Comparison of ENCODE assay signal across 1 cellular context in genomic region chr20:62805711-62806382, GRCh38.
A peak's percentile ranks its signal among the peaks of the same experiment; 100 is the strongest.
TF ChIP-seq lines count a peak whose summit lies in the region.

No MANE protein-coding gene starts in this region.

TF ChIP-seq in GM12878, 131 proteins besides CTCF, POLR2A, EP300 and RAD21:
- TF ChIP-seq JUNB (IDR thresholded peaks at IDR 0.05): no peak
- TF ChIP-seq CBFB (IDR thresholded peaks at IDR 0.05; ENCODE audit: low read depth): no peak
- TF ChIP-seq PML (IDR thresholded peaks at IDR 0.05; ENCODE audit: low read length): no peak
- no peak for TF ChIP-seq CREB1 (IDR thresholded peaks at IDR 0.05; ENCODE audit: low read depth)
- TF ChIP-seq SUZ12 (IDR thresholded peaks at IDR 0.05; ENCODE audit: unreplicated experiment): no peak
- TF ChIP-seq IRF3 (IDR thresholded peaks at IDR 0.05): no peak
- no peak for TF ChIP-seq RELB (IDR thresholded peaks at IDR 0.05; ENCODE audit: low read depth)
- TF ChIP-seq YY1 (IDR thresholded peaks at IDR 0.05; ENCODE audit: low read depth, low read length): no peak
- TF ChIP-seq CBX3 (IDR thresholded peaks at IDR 0.05; ENCODE audit: borderline replicate concordance, low read depth): no peak
- peak; percentile 87 for TF ChIP-seq NR2F1 (conservative IDR thresholded peaks at IDR 0.05)
- peak; percentile 79 for TF ChIP-seq NR2C1 (IDR thresholded peaks at IDR 0.05)
- TF ChIP-seq CEBPZ (IDR thresholded peaks at IDR 0.05; ENCODE audit: low read depth, low read length): no peak
- TF ChIP-seq TCF3 (IDR thresholded peaks at IDR 0.05; ENCODE audit: borderline replicate concordance, insufficient read depth, low read depth, low read length): no peak
- TF ChIP-seq HDGF (IDR thresholded peaks at IDR 0.05): no peak
- no peak for TF ChIP-seq LARP7 (IDR thresholded peaks at IDR 0.05)
- no peak for TF ChIP-seq HDAC6 (IDR thresholded peaks at IDR 0.05; ENCODE audit: unreplicated experiment)
- no peak for TF ChIP-seq ESRRA (IDR thresholded peaks at IDR 0.05; ENCODE audit: low read length)
- no peak for TF ChIP-seq STAT3 (IDR thresholded peaks at IDR 0.05; ENCODE audit: low read depth, low read length)
- TF ChIP-seq MTA2 (IDR thresholded peaks at IDR 0.05; ENCODE audit: low read depth): no peak
- no peak for TF ChIP-seq ZBED1 (IDR thresholded peaks at IDR 0.05; ENCODE audit: borderline replicate concordance)
- no peak for TF ChIP-seq HSF1 (IDR thresholded peaks at IDR 0.05; ENCODE audit: low read depth, low read length)
- no peak for TF ChIP-seq TBL1XR1 (IDR thresholded peaks at IDR 0.05; ENCODE audit: low read depth, low read length)
- no peak for TF ChIP-seq ZNF24 (IDR thresholded peaks at IDR 0.05)
- no peak for TF ChIP-seq MEF2B (IDR thresholded peaks at IDR 0.05; ENCODE audit: partially characterized antibody, poor library complexity, severe bottlenecking)
- peak; percentile 61 for TF ChIP-seq NR2C2 (IDR thresholded peaks at IDR 0.05; ENCODE audit: borderline replicate concordance, control insufficient read depth, insufficient read length, low read depth)
- TF ChIP-seq NFYA (IDR thresholded peaks at IDR 0.05; ENCODE audit: borderline replicate concordance, low read depth, low read length): no peak
- 0 out of 4 replicates have a peak, but pooled peaks of 1 of the 2 experiments have one; percentile 1 for TF ChIP-seq IKZF2 (IDR thresholded peaks at IDR 0.05)
- TF ChIP-seq POLR2AphosphoS2 (IDR thresholded peaks at IDR 0.05; ENCODE audit: low read depth, low read length): no peak
- no peak for TF ChIP-seq REST (IDR thresholded peaks at IDR 0.05; ENCODE audit: low read depth, low read length)
